In the genomic region with DNA sequence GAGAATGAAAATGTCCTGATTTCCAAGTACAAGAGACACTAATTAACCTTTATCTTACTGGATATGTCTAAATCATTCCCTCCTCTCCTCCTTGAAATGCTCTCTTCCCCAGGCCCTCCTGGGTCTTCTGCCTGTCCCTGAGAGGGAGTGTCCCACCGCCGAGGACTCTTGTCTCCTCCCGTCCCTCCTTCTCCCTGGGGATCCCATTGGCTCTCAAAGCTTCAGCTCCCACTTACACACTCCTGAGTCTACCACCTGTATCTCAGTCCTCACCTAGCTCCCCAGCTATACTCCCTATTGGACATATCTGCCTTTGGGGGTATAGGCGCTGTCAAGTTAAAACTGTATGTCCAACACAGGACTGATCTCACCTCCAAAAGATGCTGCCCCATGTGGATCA, we compare ENCODE assay signal across 28 cellular contexts.
"Had no signal": no experiment of that assay in that cellular context is flagged by ENCODE, and none has a peak within 500 bp of the region (broad histone marks: within the 10 kb centered on the region; RNA-seq: fewer than 3 reads in every experiment).

No MANE protein-coding gene starts in this region.

- H3K4me3 ChIP-seq: pancreas, psoas muscle, right lobe of liver, sigmoid colon, stomach, thoracic aorta, thyroid gland, tibial nerve, upper lobe of left lung, vagina had no signal

- H3K4me3 Mint-ChIP-seq: naive B cell; naive thymus-derived CD8-positive, alpha-beta T cell; natural killer cell treated with Interleukin-12 subunit alpha and Interleukin-12 subunit beta and Interleukin-15 and Interleukin-18, amount 100 ng/mL, for 72 hours; nephron progenitor cell; neural crest cell; stimulated activated effector memory CD8-positive, alpha-beta T cell treated with anti-CD3 and anti-CD28 coated beads, Interleukin-12 subunit alpha, Interleukin-12 subunit beta, amount 100 ng/mL, for 72 hours; stimulated activated naive B cell treated with anti-CD40 and anti-IgM and Interleukin-4, amounts not matched to agents 10 μg/mL and 1 μg/mL and 100 μg/mL, for 72 hours; stimulated activated naive CD8-positive, alpha-beta T cell treated with anti-CD3 and anti-CD28 coated beads, Interleukin-15, Interleukin-2, amounts not matched to agents 100 ng/mL and 50 ng/mL, for 24 hours had no signal

- DNase-seq: naive B cell; naive thymus-derived CD8-positive, alpha-beta T cell; nephron progenitor cell; nucleus accumbens; pancreas; psoas muscle; right cardiac atrium; right lobe of liver; sigmoid colon; small intestine; stimulated activated CD4-positive, alpha-beta T cell treated with anti-CD3 and anti-CD28 coated beads, Interleukin-15, amount 100 ng/mL, for 24 hours; stimulated activated CD4-positive, alpha-beta T cell treated with anti-CD3 and anti-CD28 coated beads, Interleukin-2, amount 100 ng/mL, for 24 hours; stimulated activated CD4-positive, alpha-beta T cell treated with anti-CD3 and anti-CD28 coated beads, Interleukin-2, amount 100 ng/mL, for 48 hours; stimulated activated CD4-positive, alpha-beta T cell treated with anti-CD3 and anti-CD28 coated beads, Interleukin-4, amount 100 ng/mL, for 24 hours; stimulated activated naive B cell treated with anti-CD40 and anti-IgM and Interleukin-4, amounts not matched to agents 10 μg/mL and 1 μg/mL and 100 μg/mL, for 72 hours; stimulated activated naive CD4-positive, alpha-beta T cell treated with Interleukin-2 at 50 U/mL for 16 hours; stomach; thyroid gland; trophoblast cell; upper lobe of left lung had no signal

- H3K9me3 ChIP-seq: neutrophil, pancreas, psoas muscle, right lobe of liver, sigmoid colon, stomach, thoracic aorta, thyroid gland, vagina had no signal

- H3K9me3 Mint-ChIP-seq: natural killer cell treated with Interleukin-12 subunit alpha and Interleukin-12 subunit beta and Interleukin-15 and Interleukin-18, amount 100 ng/mL, for 72 hours; neural crest cell had no signal

- H3K36me3 ChIP-seq: neutrophil, pancreas, right lobe of liver, sigmoid colon, stomach, thoracic aorta, thyroid gland, tibial nerve, upper lobe of left lung, vagina had no signal

- H3K27me3 ChIP-seq: neutrophil, pancreas, right lobe of liver, sigmoid colon, stomach, thyroid gland, tibial nerve, upper lobe of left lung, vagina had no signal

- H3K4me1 ChIP-seq: pancreas, psoas muscle, right lobe of liver, sigmoid colon, stomach, thyroid gland, tibial nerve, upper lobe of left lung, vagina had no signal

- H3K36me3 Mint-ChIP-seq: stimulated activated effector memory CD8-positive, alpha-beta T cell treated with anti-CD3 and anti-CD28 coated beads, Interleukin-12 subunit alpha, Interleukin-12 subunit beta, amount 100 ng/mL, for 72 hours; stimulated activated naive B cell treated with anti-CD40 and anti-IgM and Interleukin-4, amounts not matched to agents 10 μg/mL and 1 μg/mL and 100 μg/mL, for 72 hours had no signal

- H3K27ac Mint-ChIP-seq: naive B cell; naive thymus-derived CD8-positive, alpha-beta T cell; natural killer cell treated with Interleukin-12 subunit alpha and Interleukin-12 subunit beta and Interleukin-15 and Interleukin-18, amount 100 ng/mL, for 72 hours; nephron progenitor cell; stimulated activated effector memory CD8-positive, alpha-beta T cell treated with anti-CD3 and anti-CD28 coated beads, Interleukin-12 subunit alpha, Interleukin-12 subunit beta, amount 100 ng/mL, for 72 hours; stimulated activated naive B cell treated with anti-CD40 and anti-IgM and Interleukin-4, amounts not matched to agents 10 μg/mL and 1 μg/mL and 100 μg/mL, for 72 hours; stimulated activated naive CD8-positive, alpha-beta T cell treated with anti-CD3 and anti-CD28 coated beads, Interleukin-15, Interleukin-2, amounts not matched to agents 100 ng/mL and 50 ng/mL, for 24 hours had no signal

- H3K4me1 Mint-ChIP-seq: naive B cell; naive thymus-derived CD8-positive, alpha-beta T cell; stimulated activated effector memory CD8-positive, alpha-beta T cell treated with anti-CD3 and anti-CD28 coated beads, Interleukin-12 subunit alpha, Interleukin-12 subunit beta, amount 100 ng/mL, for 72 hours; stimulated activated naive B cell treated with anti-CD40 and anti-IgM and Interleukin-4, amounts not matched to agents 10 μg/mL and 1 μg/mL and 100 μg/mL, for 72 hours had no signal

- H3K27ac ChIP-seq: neutrophil, pancreas, psoas muscle, right lobe of liver, sigmoid colon, stomach, thoracic aorta, thyroid gland, tibial nerve, upper lobe of left lung, vagina had no signal
